1 cellular context compared by ENCODE assay signal in genomic region chr2:27445615-27446014, GRCh38.
TF ChIP-seq lines count a peak whose summit lies in the region.

No MANE protein-coding gene starts in this region.

TF ChIP-seq in HepG2, 621 proteins besides CTCF, POLR2A, EP300 and RAD21:
- TF ChIP-seq PRDM15 (CRISPR knock-in tag; IDR thresholded peaks at IDR 0.05) (0 out of 2 replicates have a peak, but pooled peaks have one; percentile 1), ZNF276 (CRISPR knock-in tag; IDR thresholded peaks at IDR 0.05; ENCODE audit: low read depth) (no peak), FOXM1 (CRISPR knock-in tag; IDR thresholded peaks at IDR 0.05) (no peak)
TF ChIP-seq in HepG2: peak in this region for 1.
